In genomic region chr17:16438173-16438556, GRCh38 we compare ENCODE assay signal across 1 cellular context.
TF ChIP-seq lines count a peak whose summit lies in the region.

No MANE protein-coding gene starts in this region.

TF ChIP-seq in K562, 482 proteins besides CTCF, POLR2A, EP300 and RAD21 (continued from another document and continues in another):
- TF ChIP-seq ZMIZ1 (IDR thresholded peaks at IDR 0.05; ENCODE audit: low read depth in 2 of 2, low read length in 2 of 2): no peak
- 0 out of 2 replicates have a peak, but pooled peaks have one; percentile 68 for TF ChIP-seq RHOXF2B (CRISPR knock-in tag; conservative IDR thresholded peaks at IDR 0.05)
- no peak for TF ChIP-seq ZNF395 (CRISPR knock-in tag; IDR thresholded peaks at IDR 0.05)
- TF ChIP-seq KLF13 (tag; IDR thresholded peaks at IDR 0.05; ENCODE audit: borderline replicate concordance, low read depth): no peak
- no peak for TF ChIP-seq ZNF224 (CRISPR knock-in tag; IDR thresholded peaks at IDR 0.05)
- TF ChIP-seq, protein P1, sequence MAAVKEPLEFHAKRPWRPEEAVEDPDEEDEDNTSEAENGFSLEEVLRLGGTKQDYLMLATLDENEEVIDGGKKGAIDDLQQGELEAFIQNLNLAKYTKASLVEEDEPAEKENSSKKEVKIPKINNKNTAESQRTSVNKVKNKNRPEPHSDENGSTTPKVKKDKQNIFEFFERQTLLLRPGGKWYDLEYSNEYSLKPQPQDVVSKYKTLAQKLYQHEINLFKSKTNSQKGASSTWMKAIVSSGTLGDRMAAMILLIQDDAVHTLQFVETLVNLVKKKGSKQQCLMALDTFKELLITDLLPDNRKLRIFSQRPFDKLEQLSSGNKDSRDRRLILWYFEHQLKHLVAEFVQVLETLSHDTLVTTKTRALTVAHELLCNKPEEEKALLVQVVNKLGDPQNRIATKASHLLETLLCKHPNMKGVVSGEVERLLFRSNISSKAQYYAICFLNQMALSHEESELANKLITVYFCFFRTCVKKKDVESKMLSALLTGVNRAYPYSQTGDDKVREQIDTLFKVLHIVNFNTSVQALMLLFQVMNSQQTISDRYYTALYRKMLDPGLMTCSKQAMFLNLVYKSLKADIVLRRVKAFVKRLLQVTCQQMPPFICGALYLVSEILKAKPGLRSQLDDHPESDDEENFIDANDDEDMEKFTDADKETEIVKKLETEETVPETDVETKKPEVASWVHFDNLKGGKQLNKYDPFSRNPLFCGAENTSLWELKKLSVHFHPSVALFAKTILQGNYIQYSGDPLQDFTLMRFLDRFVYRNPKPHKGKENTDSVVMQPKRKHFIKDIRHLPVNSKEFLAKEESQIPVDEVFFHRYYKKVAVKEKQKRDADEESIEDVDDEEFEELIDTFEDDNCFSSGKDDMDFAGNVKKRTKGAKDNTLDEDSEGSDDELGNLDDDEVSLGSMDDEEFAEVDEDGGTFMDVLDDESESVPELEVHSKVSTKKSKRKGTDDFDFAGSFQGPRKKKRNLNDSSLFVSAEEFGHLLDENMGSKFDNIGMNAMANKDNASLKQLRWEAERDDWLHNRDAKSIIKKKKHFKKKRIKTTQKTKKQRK (IDR thresholded peaks at IDR 0.05; ENCODE audit: borderline replicate concordance, low read depth, low read length): no peak
- TF ChIP-seq PRMT5 (CRISPR knock-in tag; IDR thresholded peaks at IDR 0.05): no peak
- no peak for TF ChIP-seq ZNF609 (CRISPR knock-in tag; IDR thresholded peaks at IDR 0.05; ENCODE audit: borderline replicate concordance)
- TF ChIP-seq SMARCC2 (IDR thresholded peaks at IDR 0.05; ENCODE audit: low read depth): no peak
- TF ChIP-seq, protein P2, sequence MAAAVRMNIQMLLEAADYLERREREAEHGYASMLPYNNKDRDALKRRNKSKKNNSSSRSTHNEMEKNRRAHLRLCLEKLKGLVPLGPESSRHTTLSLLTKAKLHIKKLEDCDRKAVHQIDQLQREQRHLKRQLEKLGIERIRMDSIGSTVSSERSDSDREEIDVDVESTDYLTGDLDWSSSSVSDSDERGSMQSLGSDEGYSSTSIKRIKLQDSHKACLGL (CRISPR knock-in tag; IDR thresholded peaks at IDR 0.05; ENCODE audit: borderline replicate concordance, poor library complexity, severe bottlenecking): no peak
- no peak for TF ChIP-seq ZNF780A (CRISPR knock-in tag; IDR thresholded peaks at IDR 0.05)
- TF ChIP-seq ELF2 (CRISPR knock-in tag; IDR thresholded peaks at IDR 0.05): no peak
- no peak for TF ChIP-seq SRSF7 (optimal IDR thresholded peaks at IDR 0.05; ENCODE audit: low read depth, low read length)
- TF ChIP-seq PBX2 (CRISPR knock-in tag; IDR thresholded peaks at IDR 0.05; ENCODE audit: low read depth): no peak
- TF ChIP-seq PBX2 (tag; conservative IDR thresholded peaks at IDR 0.05; ENCODE audit: low read depth): no peak
- no peak for TF ChIP-seq NR2C1 (IDR thresholded peaks at IDR 0.05)
- no peak for TF ChIP-seq NR2C1 (tag; IDR thresholded peaks at IDR 0.05)
- no peak for TF ChIP-seq WHSC1 (IDR thresholded peaks at IDR 0.05; ENCODE audit: low read length)
- TF ChIP-seq E2F8 (IDR thresholded peaks at IDR 0.05; ENCODE audit: low read depth, partially characterized antibody): no peak
- no peak for TF ChIP-seq ZNF707 (CRISPR knock-in tag; conservative IDR thresholded peaks at IDR 0.05)
- no peak for TF ChIP-seq ZZZ3 (IDR thresholded peaks at IDR 0.05)
- no peak for TF ChIP-seq HNRNPH1 (optimal IDR thresholded peaks at IDR 0.05; ENCODE audit: low read depth, low read length)
- 0 out of 2 replicates have a peak, but pooled peaks have one; percentile 6 for TF ChIP-seq ZNF3 (CRISPR knock-in tag; IDR thresholded peaks at IDR 0.05)
- TF ChIP-seq, protein P3, sequence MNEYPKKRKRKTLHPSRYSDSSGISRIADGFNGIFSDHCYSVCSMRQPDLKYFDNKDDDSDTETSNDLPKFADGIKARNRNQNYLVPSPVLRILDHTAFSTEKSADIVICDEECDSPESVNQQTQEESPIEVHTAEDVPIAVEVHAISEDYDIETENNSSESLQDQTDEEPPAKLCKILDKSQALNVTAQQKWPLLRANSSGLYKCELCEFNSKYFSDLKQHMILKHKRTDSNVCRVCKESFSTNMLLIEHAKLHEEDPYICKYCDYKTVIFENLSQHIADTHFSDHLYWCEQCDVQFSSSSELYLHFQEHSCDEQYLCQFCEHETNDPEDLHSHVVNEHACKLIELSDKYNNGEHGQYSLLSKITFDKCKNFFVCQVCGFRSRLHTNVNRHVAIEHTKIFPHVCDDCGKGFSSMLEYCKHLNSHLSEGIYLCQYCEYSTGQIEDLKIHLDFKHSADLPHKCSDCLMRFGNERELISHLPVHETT (CRISPR knock-in tag; conservative IDR thresholded peaks at IDR 0.05 in 1 of 2, IDR thresholded peaks at IDR 0.05 in 1 of 2): no peak
- TF ChIP-seq ZNF316 (IDR thresholded peaks at IDR 0.05): no peak
- TF ChIP-seq HMBOX1 (IDR thresholded peaks at IDR 0.05): no peak
- TF ChIP-seq E2F4 (CRISPR knock-in tag; IDR thresholded peaks at IDR 0.05; ENCODE audit: low read depth): no peak
- TF ChIP-seq FOXA1 (IDR thresholded peaks at IDR 0.05; ENCODE audit: borderline replicate concordance): no peak
- TF ChIP-seq SRF (CRISPR knock-in tag; IDR thresholded peaks at IDR 0.05): no peak
- TF ChIP-seq BRD4 (IDR thresholded peaks at IDR 0.05): no peak
- no peak for TF ChIP-seq BRCA1 (IDR thresholded peaks at IDR 0.05)
- TF ChIP-seq BRCA1 (CRISPR knock-in tag; IDR thresholded peaks at IDR 0.05): no peak
- TF ChIP-seq POLR2B (IDR thresholded peaks at IDR 0.05; ENCODE audit: low read depth, partially characterized antibody): peak; percentile 65
- no peak for TF ChIP-seq ZNF766 (CRISPR knock-in tag; conservative IDR thresholded peaks at IDR 0.05)
- no peak for TF ChIP-seq ZNF174 (CRISPR knock-in tag; IDR thresholded peaks at IDR 0.05)
